In the genomic region with DNA sequence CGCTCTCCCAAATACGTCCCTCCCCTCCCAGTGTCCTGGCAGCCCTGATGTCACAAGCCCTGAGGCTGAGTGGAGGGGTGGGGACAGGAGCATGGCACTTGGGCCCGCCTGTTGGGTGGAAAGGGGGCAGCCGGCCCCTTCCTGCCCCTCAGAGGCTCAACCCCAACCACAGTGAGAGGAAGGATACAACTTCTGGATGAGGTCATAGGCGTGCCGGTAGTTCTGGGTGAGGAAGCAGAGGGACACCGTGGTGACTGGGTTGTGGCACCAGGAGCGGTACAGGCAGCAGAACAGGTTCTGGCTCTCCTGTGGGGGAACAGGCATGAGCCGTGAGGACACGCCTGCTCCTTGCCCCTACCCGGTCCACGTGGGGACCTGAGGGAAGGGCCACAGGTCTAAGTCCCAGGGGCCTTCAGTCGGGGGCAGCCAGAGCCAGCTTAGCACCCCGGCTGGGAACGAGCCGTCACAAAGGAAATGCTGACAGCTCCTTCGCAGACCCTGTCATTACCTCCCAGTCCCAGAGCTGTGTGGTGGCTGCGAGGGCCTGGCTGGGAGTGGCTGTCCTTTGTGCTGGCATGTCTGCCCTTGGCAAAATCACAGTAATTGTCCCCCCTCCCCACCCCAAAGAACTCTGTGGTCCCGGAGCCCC, we compare ENCODE assay signal across 8 cellular contexts. TPM values are rescaled to one million over a fixed set of nuclear protein-coding genes. Genes with fewer than 3 reads are reported as not detected.
DNase-seq lines count a peak whose midpoint lies in the region; ATAC-seq, FAIRE-seq and TF ChIP-seq lines count a peak whose summit lies in the region.

No MANE protein-coding gene starts in this region.

- no peak for ATAC-seq in psoas muscle
- no peak for ATAC-seq in HG03025 (IDR thresholded peaks at IDR 0.05; ENCODE audit: low FRiP score, unreplicated experiment)

- POLR2A ChIA-PET in endothelial cell of umbilical vein (lab: Charles Lee): no interaction called here
- POLR2A ChIA-PET in GM10248 (lab: Yijun Ruan, JAX): no interaction called here

- no peaks in the 10 kb centered on the region for H3K27me3 Mint-ChIP-seq in immature natural killer cell (ENCODE audit: low read depth in 3 of 3)

- dilution Hi-C loops in endothelial cell of umbilical vein (cut with MboI; ENCODE audit: extremely low pct_ligation_motif_present, low sequenced_read_pairs): no loop called here

- no peaks in the 10 kb centered on the region for H3K36me3 Mint-ChIP-seq in immature natural killer cell

- H3K27ac ChIP-seq in endothelial cell of umbilical vein (ENCODE audit: insufficient read depth, low read depth, low read length) (no peak overlapping the region), psoas muscle (peak overlapping the region; percentile 86)

- no peaks in the 10 kb centered on the region for H3K27me3 ChIP-seq in endothelial cell of umbilical vein (ENCODE audit: control insufficient read depth in 2 of 2, insufficient read depth in 2 of 2, low read length in 2 of 2)
- no peaks in the 10 kb centered on the region for H3K27me3 ChIP-seq in psoas muscle (ENCODE audit: insufficient read depth in 3 of 3, low read length in 2 of 3)

- peak; percentile 88 for DNase-seq in EL
- DNase-seq in NCI-H2227 treated with DMSO at 0.1 percent for 48 hours (lab: John Stamatoyannopoulos, UW): peak; percentile 41
- no peak for DNase-seq in endothelial cell of umbilical vein (ENCODE audit: low read depth, low spot score)
- no peak for DNase-seq in psoas muscle
- DNase-seq in immature natural killer cell: no peak
- no peak for DNase-seq in GM10248 (ENCODE audit: extremely low spot score)
- no peak for DNase-seq in COR-L47 (lab: John Stamatoyannopoulos, UW)

- TF ChIP-seq POLR2A in endothelial cell of umbilical vein (IDR thresholded peaks at IDR 0.05; ENCODE audit: low read depth, low read length): no peak

- H3K27ac Mint-ChIP-seq in immature natural killer cell: no peak overlapping the region

- TF ChIP-seq CTCF in endothelial cell of umbilical vein (IDR thresholded peaks at IDR 0.05; ENCODE audit: extremely low read depth in 1 of 2, insufficient read depth in 1 of 2, low read depth in 1 of 2, low read length in 2 of 2) (no peak), psoas muscle (IDR thresholded peaks at IDR 0.05) (no peak), GM10248 (IDR thresholded peaks at IDR 0.05; ENCODE audit: control extremely low read depth, extremely low read depth, low read depth, missing control alignments) (no peak)

- CTCF ChIA-PET in endothelial cell of umbilical vein (lab: Charles Lee) (interaction anchor here (0.8 to 3.2 kb wide), 3 partner anchors 9 to 74 kb away, joined by 3 to 19 read pairs (median 3); no protein-coding TSS in a partner anchor), GM10248 (lab: Yijun Ruan, JAX) (interaction anchor here (1.2 kb wide), 1 partner anchor 10 kb away, joined by 4 read pairs; no protein-coding TSS in a partner anchor)

- peak; percentile 53 for FAIRE-seq in endothelial cell of umbilical vein (lab: Jason Lieb, UNC)

- H3K4me3 ChIP-seq in endothelial cell of umbilical vein (replicated peaks in 1 of 3; ENCODE audit: insufficient read depth in 1 of 3, low read depth in 1 of 3, low read length in 3 of 3) (no peak overlapping the region), psoas muscle (no peak overlapping the region)

- H3K36me3 ChIP-seq in endothelial cell of umbilical vein (ENCODE audit: control insufficient read depth in 2 of 2, extremely low read depth in 1 of 2, insufficient read depth in 2 of 2, low read length in 2 of 2) (no peaks in the 10 kb centered on the region), psoas muscle (ENCODE audit: insufficient read depth in 1 of 2, low read depth in 1 of 2) (no peaks in the 10 kb centered on the region)

- H3K4me2 ChIP-seq in endothelial cell of umbilical vein (ENCODE audit: insufficient read depth, low read length): no peak overlapping the region

- H3K4me3 Mint-ChIP-seq in immature natural killer cell: no peak overlapping the region

- no peaks in the 10 kb centered on the region for H3K79me2 ChIP-seq in endothelial cell of umbilical vein (ENCODE audit: control insufficient read depth, insufficient read depth, low read length)

- H3K9ac ChIP-seq in endothelial cell of umbilical vein (replicated peaks; ENCODE audit: extremely low read depth, insufficient read depth, low read length): no peak overlapping the region

- WGBS in psoas muscle, 3 donors: 68 to 73% (median 72%) methylated on average over 19 of the region's 19 CpGs

- no peak overlapping the region for H2AFZ ChIP-seq in endothelial cell of umbilical vein (ENCODE audit: low read depth, low read length)

- no TSS peak for BruUV-seq in endothelial cell of umbilical vein (replicated peaks; lab: Mats Ljungman, UMichigan)

- intact Hi-C loops in endothelial cell of umbilical vein (cut with micrococcal nuclease): no loop called here
- intact Hi-C loops in psoas muscle (cut with DNase I): loop anchor here in 1 of 2 donors (5.0 kb wide), 1 partner anchor 40 kb away; no protein-coding TSS in a partner anchor

- no peaks in the 10 kb centered on the region for H3K9me3 Mint-ChIP-seq in immature natural killer cell

- H4K20me1 ChIP-seq in endothelial cell of umbilical vein (replicated peaks; ENCODE audit: control insufficient read depth, extremely low read depth, insufficient read depth, low read length): no peaks in the 10 kb centered on the region

- no peaks in the 10 kb centered on the region for H3K9me1 ChIP-seq in endothelial cell of umbilical vein (replicated peaks; ENCODE audit: control insufficient read depth, extremely low read depth, insufficient read depth, low read length)

- peaks cover 19 to 22% of the 10 kb centered on the region in 2 donors for H3K4me1 Mint-ChIP-seq in immature natural killer cell

- H3K9me3 ChIP-seq in endothelial cell of umbilical vein (replicated peaks; ENCODE audit: control insufficient read depth, insufficient read depth, low read length): no peaks in the 10 kb centered on the region
- H3K9me3 ChIP-seq in psoas muscle: no peaks in the 10 kb centered on the region

- peaks cover 35% of the 10 kb centered on the region for H3K4me1 ChIP-seq in endothelial cell of umbilical vein (ENCODE audit: control insufficient read depth, extremely low read depth, insufficient read depth, low read length)
- peaks cover 94% of the 10 kb centered on the region for H3K4me1 ChIP-seq in psoas muscle

TF ChIP-seq in endothelial cell of umbilical vein, 7 proteins besides CTCF, POLR2A, EP300 and RAD21:
- no peak for TF ChIP-seq MYC (IDR thresholded peaks at IDR 0.05; ENCODE audit: low read depth, low read length)
- TF ChIP-seq EZH2 (IDR thresholded peaks at IDR 0.05; ENCODE audit: borderline replicate concordance, low read depth, low read length, severe bottlenecking): no peak
- TF ChIP-seq JUN (IDR thresholded peaks at IDR 0.05; ENCODE audit: borderline replicate concordance, insufficient read depth, insufficient read length, low read depth): no peak
- no peak for TF ChIP-seq FOS (IDR thresholded peaks at IDR 0.05; ENCODE audit: borderline replicate concordance, insufficient read depth, low read length)
- TF ChIP-seq, protein P1, sequence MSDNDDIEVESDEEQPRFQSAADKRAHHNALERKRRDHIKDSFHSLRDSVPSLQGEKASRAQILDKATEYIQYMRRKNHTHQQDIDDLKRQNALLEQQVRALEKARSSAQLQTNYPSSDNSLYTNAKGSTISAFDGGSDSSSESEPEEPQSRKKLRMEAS (IDR thresholded peaks at IDR 0.05; ENCODE audit: insufficient read depth, insufficient read length): no peak
- TF ChIP-seq GATA2 (IDR thresholded peaks at IDR 0.05; ENCODE audit: insufficient read depth, insufficient read length, low read depth, low read length): no peak
- TF ChIP-seq POLR2AphosphoS5 (IDR thresholded peaks at IDR 0.05; ENCODE audit: insufficient read depth, low read depth, low read length): no peak

RNA-seq across cellular contexts. Expression of a gene that starts 11.2 kb away (rescaled TPM):
- total RNA-seq in endothelial cell of umbilical vein: 37.6 and 42.3 TPM in 2 replicates
- 38.4 and 41.3 TPM in 2 replicates for polyA plus RNA-seq in endothelial cell of umbilical vein
- 32.0 and 51.0 TPM in 2 replicates for polyA plus RNA-seq in endothelial cell of umbilical vein (2011; cell fraction: cytosol; rRNA removed)
- 55.2 and 60.0 TPM in 2 replicates for polyA plus RNA-seq in endothelial cell of umbilical vein (2011; cell fraction: nucleus; rRNA removed)
- 39.0 and 64.5 TPM in 2 replicates for polyA plus RNA-seq in endothelial cell of umbilical vein (2012)
- 13.4 and 35.5 TPM in 2 replicates for polyA minus RNA-seq in endothelial cell of umbilical vein
- 42.5 TPM for polyA minus RNA-seq in endothelial cell of umbilical vein (2011; cell fraction: cytosol; rRNA and poly(A)+ RNA removed)
- polyA minus RNA-seq in endothelial cell of umbilical vein (2011; cell fraction: nucleus; rRNA and poly(A)+ RNA removed): 20.4 and 36.5 TPM in 2 replicates
- 100 to 1,000 TPM; 104 to 166 (median 110) TPM for total RNA-seq in psoas muscle
- 100 to 1,000 TPM in 1 of 3 donors, 10 to 100 TPM in 2; 50.0 to 120 (median 94.3) TPM for polyA plus RNA-seq in psoas muscle
- not detected for polyA plus RNA-seq in immature natural killer cell

RNA-seq across cellular contexts. Expression of a gene that starts 50.7 kb away (rescaled TPM):
- total RNA-seq in endothelial cell of umbilical vein: 0.23 and 0.97 TPM in 2 replicates
- polyA plus RNA-seq in endothelial cell of umbilical vein: 0.88 and 1.0 TPM in 2 replicates
- 0.52 and 0.86 TPM in 2 replicates for polyA plus RNA-seq in endothelial cell of umbilical vein (2011; cell fraction: cytosol; rRNA removed)
- 1.0 and 1.1 TPM in 2 replicates for polyA plus RNA-seq in endothelial cell of umbilical vein (2011; cell fraction: nucleus; rRNA removed)
- 0.15 and 0.37 TPM in 2 replicates for polyA plus RNA-seq in endothelial cell of umbilical vein (2012)
- 0.15 TPM in 1 of 2 replicates, not detected in the other for polyA minus RNA-seq in endothelial cell of umbilical vein
- not detected for polyA minus RNA-seq in endothelial cell of umbilical vein (2011; cell fraction: cytosol; rRNA and poly(A)+ RNA removed)
- 0.34 and 0.53 TPM in 2 replicates for polyA minus RNA-seq in endothelial cell of umbilical vein (2011; cell fraction: nucleus; rRNA and poly(A)+ RNA removed)
- 10 to 100 TPM in 2 of 4 donors, 1 to 10 TPM in 2; 6.5 to 18.5 (median 9.0) TPM for total RNA-seq in psoas muscle
- 1 to 10 TPM in 2 of 3 donors, under 1 TPM in 1; 0.89 to 3.7 (median 2.2) TPM for polyA plus RNA-seq in psoas muscle
- not detected for polyA plus RNA-seq in immature natural killer cell

Comparison
In these comparisons a context has a peak if more than half of its experiments do, and no peak if none do; other contexts are left out.
1. DNase-seq: peak in EL (single experiment) and NCI-H2227 treated with DMSO at 0.1 percent for 48 hours (single experiment); none in endothelial cell of umbilical vein (single experiment), psoas muscle (0 of 2), immature natural killer cell (0 of 3), GM10248 (single experiment) and COR-L47 (single experiment).
2. RNA of a gene that starts 11.2 kb away (polyA plus RNA-seq): 50.0 to 120 TPM in psoas muscle and 32.0 to 64.5 TPM in endothelial cell of umbilical vein; not detected in immature natural killer cell; every median in the first group is over 10 times any median in the second.